In genomic region chr1:240976685-240977084, GRCh38 we compare ENCODE assay signal across 37 cellular contexts.
"Had no signal": no experiment of that assay in that cellular context is flagged by ENCODE, and none has a peak within 500 bp of the region (broad histone marks: within the 10 kb centered on the region; RNA-seq: fewer than 3 reads in every experiment).

No MANE protein-coding gene starts in this region.

- DNase-seq: Karpas-422, Kasumi-1, MM.1S, MV-4-11, NCI-H1048, NCI-H1092, NCI-H1092 treated with DMSO at 0.1 percent for 48 hours, NCI-H1105, NCI-H1105 treated with DMSO at 0.1 percent for 48 hours, NCI-H1417, NCI-H1417 treated with DMSO at 0.1 percent for 48 hours, NCI-H1436, NCI-H1436 treated with DMSO at 0.1 percent for 48 hours, NCI-H146, NCI-H1694, NCI-H1694 treated with DMSO at 0.1 percent for 48 hours, NCI-H187, NCI-H187 treated with DMSO at 0.1 percent for 48 hours, NCI-H1930, NCI-H2029, NCI-H2029 treated with DMSO at 0.1 percent for 48 hours, NCI-H2081, NCI-H2081 treated with DMSO at 0.1 percent for 48 hours, NCI-H2107, NCI-H2171, NCI-H2171 treated with DMSO at 0.1 percent for 48 hours, NCI-H2227 treated with DMSO at 0.1 percent for 48 hours, NCI-H226, NCI-H345, NCI-H446, NCI-H446 treated with DMSO at 0.1 percent for 48 hours, NCI-H510A, NCI-H510A treated with DMSO at 0.1 percent for 48 hours, NCI-H524, NCI-H524 treated with DMSO at 0.1 percent for 48 hours, NCI-H526, NCI-H526 treated with DMSO at 0.1 percent for 48 hours had no signal
